In the genomic region with DNA sequence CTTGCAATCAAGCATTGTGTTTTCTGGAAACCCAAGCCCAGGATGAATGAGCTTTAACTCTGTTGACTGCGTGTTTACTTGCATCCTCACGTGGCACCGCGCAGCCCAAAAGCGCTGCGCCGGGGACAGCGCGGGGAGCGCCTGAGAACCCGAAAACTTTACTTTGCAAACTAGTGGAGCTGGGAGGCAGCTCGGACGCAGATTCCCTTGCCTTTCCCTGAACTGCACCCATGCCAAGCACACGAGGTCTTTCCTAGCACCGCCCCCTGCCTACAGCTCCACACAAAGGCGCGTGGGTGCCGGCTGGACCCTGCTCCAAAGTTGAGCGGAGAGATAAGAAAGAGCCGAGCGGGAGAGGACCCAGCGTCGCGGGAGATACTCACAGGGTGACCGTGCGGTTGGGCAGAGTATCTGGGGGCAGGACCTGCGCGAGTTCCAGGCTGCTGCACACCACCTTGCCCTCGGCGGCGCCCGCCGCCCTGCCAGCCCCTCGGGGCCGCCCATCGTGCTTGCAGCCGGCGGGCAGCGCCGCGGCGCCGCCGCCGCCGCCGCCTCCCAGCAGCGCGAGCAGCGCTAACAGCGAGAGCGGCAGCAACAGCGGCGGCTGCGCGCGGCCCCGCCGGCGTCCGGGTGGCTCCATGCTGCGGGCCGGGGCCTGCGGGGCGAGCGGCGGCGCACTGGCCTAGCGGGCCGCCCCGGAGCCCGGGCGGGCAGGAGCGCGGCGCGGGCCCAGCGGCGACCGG, we compare ENCODE assay signal across 8 cellular contexts. TPM values are rescaled to one million over a fixed set of nuclear protein-coding genes. Genes with fewer than 3 reads are reported as not detected.
DNase-seq lines count a peak whose midpoint lies in the region; ATAC-seq and TF ChIP-seq lines count a peak whose summit lies in the region.

No MANE protein-coding gene starts in this region.

- H3K4me1 ChIP-seq in foreskin keratinocyte = no peaks in the 10 kb centered on the region
- peaks cover 0 to 21% of the 10 kb centered on the region in 2 donors for H3K4me1 ChIP-seq in thoracic aorta (ENCODE audit: control insufficient read depth in 1 of 2, low read depth in 2 of 2)

- H3K27me3 ChIP-seq in foreskin keratinocyte (no peaks in the 10 kb centered on the region), thoracic aorta (replicated peaks; ENCODE audit: insufficient read depth) (no peaks in the 10 kb centered on the region)

- peak overlapping the region; percentile 97 to 99 (median 97) for H3K4me3 Mint-ChIP-seq in nephron

- peak overlapping the region; percentile 98 for H3K27ac Mint-ChIP-seq in nephron

- peak; percentile 43 for TF ChIP-seq CTCF in foreskin keratinocyte (conservative IDR thresholded peaks at IDR 0.05)
- TF ChIP-seq CTCF in nephron (IDR thresholded peaks at IDR 0.05; ENCODE audit: unreplicated experiment in 3 of 3) = no peak
- TF ChIP-seq CTCF in thoracic aorta (IDR thresholded peaks at IDR 0.05) = no peak

- H3K9me3 Mint-ChIP-seq in nephron = peaks cover 2% of the 10 kb centered on the region

- in situ Hi-C loops in G401 (cut with HindIII; ENCODE audit: low sequenced_read_pairs) = no loop called here

- no peaks in the 10 kb centered on the region for H3K36me3 ChIP-seq in thoracic aorta

- ATAC-seq in HG02763 (IDR thresholded peaks at IDR 0.05; ENCODE audit: unreplicated experiment) = peak; percentile 44
- ATAC-seq in foreskin keratinocyte = peak; percentile 74
- ATAC-seq in thoracic aorta (ENCODE audit: insufficient number of reproducible peaks, low FRiP score, low read depth) = peak; percentile 5
- no peak for ATAC-seq in GM21381 (IDR thresholded peaks at IDR 0.05; ENCODE audit: unreplicated experiment)

- H3K9me3 ChIP-seq in thoracic aorta = no peaks in the 10 kb centered on the region

- peaks cover 8% of the 10 kb centered on the region for H3K36me3 Mint-ChIP-seq in nephron (ENCODE audit: low read depth)

- DNase-seq in G401 (ENCODE audit: low spot score) = peak; percentile 40
- DNase-seq in NCI-H446 treated with DMSO at 0.1 percent for 48 hours (lab: John Stamatoyannopoulos, UW) = peak; percentile 29
- peak; percentile 59 to 62 for DNase-seq in activated T-cell treated with anti-CD3 and anti-CD28 coated beads, Interleukin-2, amount 50 U/mL, for 48 hours
- peak in 1 of 2 donors; percentile 73 for DNase-seq in foreskin keratinocyte
- peak; percentile 13 for DNase-seq in thoracic aorta (ENCODE audit: low spot score)

- peak overlapping the region; percentile 87 for H3K27ac ChIP-seq in foreskin keratinocyte
- H3K27ac ChIP-seq in thoracic aorta = peak overlapping the region; percentile 45 to 49

- H3K4me1 Mint-ChIP-seq in nephron = peaks cover 28% of the 10 kb centered on the region

- no peaks in the 10 kb centered on the region for H3K27me3 Mint-ChIP-seq in nephron (ENCODE audit: low read depth)

- peak overlapping the region; percentile 76 for H3K4me3 ChIP-seq in thoracic aorta

RNA-seq across cellular contexts. Expression of a gene that starts 0.6 kb away (rescaled TPM):
- total RNA-seq in G401 (2014; rRNA removed; shearing (Covaris generic)) = 34.7 and 43.1 TPM in 2 replicates
- total RNA-seq in foreskin keratinocyte (47.6 and 47.7 TPM in 2 replicates), thoracic aorta (10 to 100 TPM; 15.7 to 43.6 TPM)
- polyA plus RNA-seq in foreskin keratinocyte = 13.5 and 17.0 TPM in 2 replicates
